In genomic region chr9:38130724-38131123, GRCh38 we compare ENCODE assay signal across 21 cellular contexts.
DNase-seq lines count a peak whose midpoint lies in the region; ATAC-seq, FAIRE-seq and TF ChIP-seq lines count a peak whose summit lies in the region.
"Had no signal": no experiment of that assay in that cellular context is flagged by ENCODE, and none has a peak within 500 bp of the region (broad histone marks: within the 10 kb centered on the region; RNA-seq: fewer than 3 reads in every experiment).

No MANE protein-coding gene starts in this region.

- CTCF ChIA-PET in GM12878 (lab: Yijun Ruan, JAX): interaction anchor here (1.0 to 11.0 kb wide), 7 partner anchors 9 to 42 kb away, joined by 4 to 116 read pairs (median 5); no protein-coding TSS in a partner anchor

- POLR2A ChIA-PET in GM12878 (lab: Charles Lee): interaction anchor here (0.9 to 3.0 kb wide), 9 partner anchors 9 to 43 kb away, joined by 3 to 11 read pairs (median 3); no protein-coding TSS in a partner anchor

- no peak for TF ChIP-seq POLR2A in heart left ventricle (IDR thresholded peaks at IDR 0.05)
- TF ChIP-seq POLR2A in GM12878 (IDR thresholded peaks at IDR 0.05; ENCODE audit: low read depth, low read length): no peak
- no peak for TF ChIP-seq POLR2A in prostate gland (IDR thresholded peaks at IDR 0.05)

- FAIRE-seq in GM12878 (lab: Jason Lieb, UNC): no peak

- in situ Hi-C loops in GM12878 (cut with MboI): no loop called here

- H3K27ac ChIP-seq in heart left ventricle (no peak overlapping the region), GM12878 (ENCODE audit: control insufficient read depth, insufficient read depth) (no peak overlapping the region), smooth muscle cell (ENCODE audit: low read depth) (no peak overlapping the region), prostate gland (no peak overlapping the region)
- H3K27ac ChIP-seq: GM23248, SK-N-MC had no signal

- RAD21 ChIA-PET in GM12878 (lab: Charles Lee; ENCODE audit: unreplicated experiment): interaction anchor here (0.6 to 4.9 kb wide), 9 partner anchors 12 to 214 kb away, joined by 4 to 26 read pairs (median 5); no protein-coding TSS in a partner anchor

- H3K27me3 Mint-ChIP-seq in nephron progenitor cell (ENCODE audit: low read depth, poor library complexity): peaks cover 26% of the 10 kb centered on the region

- no peak overlapping the region for H3K4me2 ChIP-seq in GM12878 (ENCODE audit: control insufficient read depth, insufficient read depth)
- no peak overlapping the region for H3K4me2 ChIP-seq in smooth muscle cell

- H3K27ac Mint-ChIP-seq in nephron progenitor cell: no peak overlapping the region
- H3K27ac Mint-ChIP-seq: CD14-positive monocyte had no signal

- H3K27me3 ChIP-seq in heart left ventricle (peaks cover 0 to 1% (median 0%) of the 10 kb centered on the region in 9 donors), GM12878 (replicated peaks in 1 of 2; ENCODE audit: control insufficient read depth in 2 of 2, insufficient read depth in 2 of 2, low read length in 1 of 2) (peaks cover 0 to 2% of the 10 kb centered on the region in 2 experiments; a peak in 3 of 4 replicates), smooth muscle cell (ENCODE audit: low read depth) (peaks cover 21% of the 10 kb centered on the region), prostate gland (replicated peaks; ENCODE audit: insufficient read depth) (no peaks in the 10 kb centered on the region)
- H3K27me3 ChIP-seq: MG63 had no signal

- H3K4me3 ChIP-seq in heart left ventricle: no peak overlapping the region
- no peak overlapping the region for H3K4me3 ChIP-seq in GM12878
- H3K4me3 ChIP-seq in smooth muscle cell: no peak overlapping the region
- no peak overlapping the region for H3K4me3 ChIP-seq in prostate gland
- H3K4me3 ChIP-seq: GM23248, MG63, SK-N-MC had no signal

- H3K9ac ChIP-seq in GM12878 (ENCODE audit: control insufficient read depth, insufficient read depth, low read length): no peak overlapping the region
- no peak overlapping the region for H3K9ac ChIP-seq in smooth muscle cell (ENCODE audit: low read depth)
- H3K9ac ChIP-seq: GM23248 had no signal

- WGBS in heart left ventricle, 4 donors: 66 to 73% (median 69%) methylated on average over 5 of the region's 5 CpGs
- WGBS in GM12878 (ENCODE audit: insufficient coverage, insufficient replicate concordance, low lambda C conversion rate, missing lambda C conversion rate): 28% methylated on average over 5 of the region's 5 CpGs
- 89% methylated on average over 5 of the region's 5 CpGs for WGBS in smooth muscle cell (ENCODE audit: low lambda C conversion rate)
- 90% methylated on average over 5 of the region's 5 CpGs for WGBS in prostate gland

- H2AFZ ChIP-seq in GM12878 (ENCODE audit: control insufficient read depth, low read depth, low read length) (no peak overlapping the region), smooth muscle cell (ENCODE audit: low read depth) (no peak overlapping the region)
- H2AFZ ChIP-seq: GM23248 had no signal

- no peak for TF ChIP-seq RAD21 in GM12878 (IDR thresholded peaks at IDR 0.05; ENCODE audit: insufficient read depth, low read depth, low read length)

- no peaks in the 10 kb centered on the region for H3F3A ChIP-seq in smooth muscle cell (ENCODE audit: low read depth)

- H3K79me2 ChIP-seq in GM12878 (ENCODE audit: control insufficient read depth, insufficient read depth, low read length): no peaks in the 10 kb centered on the region
- no peaks in the 10 kb centered on the region for H3K79me2 ChIP-seq in smooth muscle cell (ENCODE audit: low read depth)

- intact Hi-C loops in heart left ventricle (cut with DNase I) (loop anchor here in 1 of 10 donors (5.0 kb wide), 1 partner anchor 37 kb away; no protein-coding TSS in a partner anchor), Right ventricle myocardium inferior (cut with DNase I) (no loop called here), GM12878 (cut with micrococcal nuclease; ENCODE audit: unreplicated experiment) (no loop called here), prostate gland (cut with DNase I) (no loop called here)

- no peaks in the 10 kb centered on the region for H4K20me1 ChIP-seq in GM12878 (ENCODE audit: control insufficient read depth, insufficient read depth)
- no peaks in the 10 kb centered on the region for H4K20me1 ChIP-seq in smooth muscle cell (ENCODE audit: low read depth)

- SMC1A ChIA-PET in GM12878 (lab: Charles Lee; ENCODE audit: uncharacterized antibody, unreplicated experiment): interaction anchor here (0.8 to 5.6 kb wide), 10 partner anchors 7 to 93 kb away, joined by 3 to 106 read pairs (median 22); no protein-coding TSS in a partner anchor

- peak in 1 of 5 donors; percentile 37 for DNase-seq in heart left ventricle
- DNase-seq in Right ventricle myocardium inferior (ENCODE audit: missing footprints): no peak
- no peak for DNase-seq in GM12878 (ENCODE audit: low read depth, low spot score)
- peak; percentile 17 for DNase-seq in nephron progenitor cell
- DNase-seq in activated naive CD4-positive, alpha-beta T cell treated with anti-CD3 and anti-CD28 coated beads, Interleukin-2, amount 50 U/mL, for 16 hours: no peak
- DNase-seq in smooth muscle cell (lab: John Stamatoyannopoulos, UW; ENCODE audit: unreplicated experiment): no peak
- no peak for DNase-seq in prostate gland (ENCODE audit: low spot score)
- DNase-seq: DND-41; GDM1; GM23248; MG63; NCI-H1092 treated with DMSO at 0.1 percent for 48 hours; NCI-H1694; NCI-H2107; NCI-H226; NCI-H69; NK-92 treated with Interleukin-12 subunit alpha and Interleukin-12 subunit beta, amount 100 ng/mL, for 24 hours had no signal

- no TSS peak for BruUV-seq in GM12878 (replicated peaks; lab: Mats Ljungman, UMichigan)

- no peaks in the 10 kb centered on the region for H3K4me1 ChIP-seq in heart left ventricle
- H3K4me1 ChIP-seq in GM12878 (ENCODE audit: control insufficient read depth, insufficient read depth, low read length): no peaks in the 10 kb centered on the region
- H3K4me1 ChIP-seq in smooth muscle cell (ENCODE audit: low read depth): no peaks in the 10 kb centered on the region
- H3K4me1 ChIP-seq in prostate gland (replicated peaks): no peaks in the 10 kb centered on the region

- H3K4me1 Mint-ChIP-seq in nephron progenitor cell: peaks cover 24% of the 10 kb centered on the region
- H3K4me1 Mint-ChIP-seq: CD14-positive monocyte had no signal

- peak; percentile 34 to 38; a peak in 2 of 4 replicates for TF ChIP-seq EP300 in GM12878 (IDR thresholded peaks at IDR 0.05; ENCODE audit: borderline replicate concordance in 1 of 2, control insufficient read depth in 1 of 2, low read depth in 2 of 2, low read length in 2 of 2)

- no peaks in the 10 kb centered on the region for H3K36me3 Mint-ChIP-seq in nephron progenitor cell (ENCODE audit: low read depth)
- H3K36me3 Mint-ChIP-seq: CD14-positive monocyte had no signal

- H3K4me3 Mint-ChIP-seq in nephron progenitor cell: no peak overlapping the region
- H3K4me3 Mint-ChIP-seq: CD14-positive monocyte had no signal

- no peaks in the 10 kb centered on the region for H3K9me3 Mint-ChIP-seq in nephron progenitor cell

- no peaks in the 10 kb centered on the region for H3K36me3 ChIP-seq in heart left ventricle
- no peaks in the 10 kb centered on the region for H3K36me3 ChIP-seq in GM12878 (ENCODE audit: control insufficient read depth in 2 of 2, insufficient read depth in 2 of 2, low read length in 1 of 2)
- H3K36me3 ChIP-seq in smooth muscle cell (ENCODE audit: low read depth): no peaks in the 10 kb centered on the region
- H3K36me3 ChIP-seq in prostate gland: no peaks in the 10 kb centered on the region
- H3K36me3 ChIP-seq: MG63 had no signal

- TF ChIP-seq CTCF in heart left ventricle (IDR thresholded peaks at IDR 0.05): no peak
- TF ChIP-seq CTCF in GM12878 (IDR thresholded peaks at IDR 0.05 in 2 of 3, conservative IDR thresholded peaks at IDR 0.05 in 1 of 3; ENCODE audit: control insufficient read depth in 2 of 3, extremely low read depth in 1 of 3, insufficient read depth in 1 of 3, low read depth in 3 of 3, low read length in 3 of 3): no peak
- no peak for TF ChIP-seq CTCF in nephron progenitor cell (IDR thresholded peaks at IDR 0.05)
- TF ChIP-seq CTCF in smooth muscle cell (IDR thresholded peaks at IDR 0.05; ENCODE audit: borderline replicate concordance, insufficient read depth, poor library complexity, severe bottlenecking): no peak
- TF ChIP-seq CTCF in prostate gland (IDR thresholded peaks at IDR 0.05): no peak

- H3K9me3 ChIP-seq in heart left ventricle (no peaks in the 10 kb centered on the region), GM12878 (replicated peaks; ENCODE audit: control insufficient read depth, insufficient read depth, low read length) (no peaks in the 10 kb centered on the region), smooth muscle cell (replicated peaks; ENCODE audit: low read depth) (no peaks in the 10 kb centered on the region), prostate gland (no peaks in the 10 kb centered on the region)
- H3K9me3 ChIP-seq: Caco-2, MG63 had no signal

- ATAC-seq in heart left ventricle (peak in 3 of 4 donors; percentile 45 to 68 (median 60)), Right ventricle myocardium inferior (no peak), GM12878 (peak; percentile 92), GM21447 (IDR thresholded peaks at IDR 0.05; ENCODE audit: unreplicated experiment) (no peak)

TF ChIP-seq in GM12878, 131 proteins besides CTCF, POLR2A, EP300 and RAD21 (continues in another document):
- no peak for TF ChIP-seq GABPA (IDR thresholded peaks at IDR 0.05; ENCODE audit: low read depth)
- no peak for TF ChIP-seq MTA3 (IDR thresholded peaks at IDR 0.05; ENCODE audit: borderline replicate concordance, low read length)
- no peak for TF ChIP-seq EZH2 (IDR thresholded peaks at IDR 0.05; ENCODE audit: borderline replicate concordance, control insufficient read depth, low read depth, low read length)
- TF ChIP-seq SRF (IDR thresholded peaks at IDR 0.05; ENCODE audit: low read depth in 2 of 2, low read length in 2 of 2): no peak
- TF ChIP-seq, protein P1, sequence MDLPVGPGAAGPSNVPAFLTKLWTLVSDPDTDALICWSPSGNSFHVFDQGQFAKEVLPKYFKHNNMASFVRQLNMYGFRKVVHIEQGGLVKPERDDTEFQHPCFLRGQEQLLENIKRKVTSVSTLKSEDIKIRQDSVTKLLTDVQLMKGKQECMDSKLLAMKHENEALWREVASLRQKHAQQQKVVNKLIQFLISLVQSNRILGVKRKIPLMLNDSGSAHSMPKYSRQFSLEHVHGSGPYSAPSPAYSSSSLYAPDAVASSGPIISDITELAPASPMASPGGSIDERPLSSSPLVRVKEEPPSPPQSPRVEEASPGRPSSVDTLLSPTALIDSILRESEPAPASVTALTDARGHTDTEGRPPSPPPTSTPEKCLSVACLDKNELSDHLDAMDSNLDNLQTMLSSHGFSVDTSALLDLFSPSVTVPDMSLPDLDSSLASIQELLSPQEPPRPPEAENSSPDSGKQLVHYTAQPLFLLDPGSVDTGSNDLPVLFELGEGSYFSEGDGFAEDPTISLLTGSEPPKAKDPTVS (IDR thresholded peaks at IDR 0.05; ENCODE audit: low read depth, low read length): no peak
- TF ChIP-seq RFX5 (IDR thresholded peaks at IDR 0.05; ENCODE audit: low read depth, low read length): no peak
- no peak for TF ChIP-seq STAT3 (IDR thresholded peaks at IDR 0.05; ENCODE audit: low read depth, low read length)
- TF ChIP-seq HDAC2 (IDR thresholded peaks at IDR 0.05): no peak
- TF ChIP-seq CBX5 (IDR thresholded peaks at IDR 0.05; ENCODE audit: low read depth): no peak
- TF ChIP-seq CREB1 (IDR thresholded peaks at IDR 0.05; ENCODE audit: low read depth): no peak

Comparison
In these comparisons a context has a peak if more than half of its experiments do, and no peak if none do; other contexts are left out.
1. ATAC-seq: peak in heart left ventricle (3 of 4) and GM12878 (single experiment); none in Right ventricle myocardium inferior (single experiment) and GM21447 (single experiment).